Comparison of ENCODE assay signal across 17 cellular contexts in the genomic region with DNA sequence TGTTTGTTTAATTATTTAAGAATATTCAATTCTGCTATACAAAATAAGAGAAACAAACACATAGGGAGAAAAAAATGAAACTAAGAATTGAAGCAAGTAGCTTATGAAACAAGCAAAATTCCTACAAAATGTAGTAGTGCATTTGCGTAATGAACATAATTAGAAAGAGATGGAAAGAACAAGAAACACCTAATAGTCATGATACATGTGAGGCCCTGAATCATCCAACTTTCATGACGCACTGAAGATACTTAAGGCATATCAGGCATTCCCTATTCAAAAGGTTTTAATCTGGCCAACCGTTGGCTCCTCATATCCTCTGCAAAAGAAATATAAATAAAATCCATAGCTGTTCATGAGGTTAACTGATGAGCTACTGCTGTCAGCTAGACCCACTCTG. TPM values are rescaled to one million over a fixed set of nuclear protein-coding genes. Genes with fewer than 3 reads are reported as not detected.
DNase-seq lines count a peak whose midpoint lies in the region; FAIRE-seq and TF ChIP-seq lines count a peak whose summit lies in the region.
"Had no signal": no experiment of that assay in that cellular context is flagged by ENCODE, and none has a peak within 500 bp of the region (broad histone marks: within the 10 kb centered on the region; RNA-seq: fewer than 3 reads in every experiment).

No MANE protein-coding gene starts in this region.

- TF ChIP-seq CTCF in MCF 10A (IDR thresholded peaks at IDR 0.05; ENCODE audit: unreplicated experiment) (no peak), mammary epithelial cell (conservative IDR thresholded peaks at IDR 0.05 in 1 of 2, IDR thresholded peaks at IDR 0.05 in 1 of 2; ENCODE audit: extremely low read depth in 1 of 2, insufficient read depth in 1 of 2, low read depth in 1 of 2, low read length in 2 of 2) (no peak), astrocyte (IDR thresholded peaks at IDR 0.05; ENCODE audit: insufficient read depth, low read depth, low read length) (no peak), fibroblast of the aortic adventitia (IDR thresholded peaks at IDR 0.05; ENCODE audit: insufficient read depth, low read length) (no peak), type B pancreatic cell (conservative IDR thresholded peaks at IDR 0.05) (no peak)

- BruUV-seq in MCF 10A (replicated peaks; lab: Mats Ljungman, UMichigan) = no TSS peak
- BruUV-seq in mammary epithelial cell (replicated peaks; lab: Mats Ljungman, UMichigan) = no TSS peak

- H3K36me3 ChIP-seq in mammary epithelial cell (ENCODE audit: insufficient read depth, low read length) (no peaks in the 10 kb centered on the region), astrocyte (ENCODE audit: insufficient read depth, low read length) (no peaks in the 10 kb centered on the region)

- H3K4me1 Mint-ChIP-seq in MCF 10A (ENCODE audit: insufficient read depth, unreplicated experiment) (peaks cover 41% of the 10 kb centered on the region), astrocyte (ENCODE audit: low read depth, unreplicated experiment) (peaks cover 21% of the 10 kb centered on the region), type B pancreatic cell (ENCODE audit: unreplicated experiment) (peaks cover 22% of the 10 kb centered on the region)

- in situ Hi-C loops in mammary epithelial cell (cut with MboI; ENCODE audit: low sequenced_read_pairs in 2 of 2) = loop anchor here in 1 of 2 donors (10.0 kb wide), 1 partner anchor 100 kb away; a partner anchor contains a TSS

- H3K4me2 ChIP-seq in mammary epithelial cell (ENCODE audit: insufficient read depth, low read depth, low read length) (no peak overlapping the region), astrocyte (ENCODE audit: low read length) (no peak overlapping the region)

- peaks cover 7% of the 10 kb centered on the region for H3K9me3 Mint-ChIP-seq in MCF 10A (ENCODE audit: unreplicated experiment)
- no peaks in the 10 kb centered on the region for H3K9me3 Mint-ChIP-seq in astrocyte (ENCODE audit: unreplicated experiment)
- H3K9me3 Mint-ChIP-seq in type B pancreatic cell = no peaks in the 10 kb centered on the region

- H3K27me3 ChIP-seq in mammary epithelial cell (ENCODE audit: insufficient read depth, low read length) = no peaks in the 10 kb centered on the region
- no peaks in the 10 kb centered on the region for H3K27me3 ChIP-seq in astrocyte (ENCODE audit: insufficient read depth, low read length)

- H3K27ac ChIP-seq in mammary epithelial cell (ENCODE audit: insufficient read depth, low read depth, low read length) = no peak overlapping the region
- no peak overlapping the region for H3K27ac ChIP-seq in astrocyte (ENCODE audit: low read depth, low read length)
- H3K27ac ChIP-seq: 22Rv1, HL-60 had no signal

- DNase-seq in MCF 10A (ENCODE audit: unreplicated experiment) (peak; percentile 60), mammary epithelial cell (no peak), astrocyte (ENCODE audit: low read depth) (peak; percentile 12), fibroblast of the aortic adventitia (ENCODE audit: low read depth) (peak; percentile 65), type B pancreatic cell (ENCODE audit: extremely low spot score, unreplicated experiment) (no peak), medulla oblongata (ENCODE audit: extremely low spot score) (no peak), NCI-H146 (lab: John Stamatoyannopoulos, UW) (no peak), NCI-H1694 (lab: John Stamatoyannopoulos, UW) (no peak)
- DNase-seq: Calu3, GF-D8, GOT3, KG1, NCI-H1092, NCI-H1694 treated with DMSO at 0.1 percent for 48 hours, NCI-H748 treated with DMSO at 0.1 percent for 48 hours had no signal

- H3K79me2 ChIP-seq in mammary epithelial cell (ENCODE audit: insufficient read depth, low read length) (no peaks in the 10 kb centered on the region), astrocyte (ENCODE audit: insufficient read depth, low read length) (no peaks in the 10 kb centered on the region)

- H3K27ac Mint-ChIP-seq in MCF 10A (ENCODE audit: low read depth, unreplicated experiment) (peak overlapping the region; percentile 85), astrocyte (ENCODE audit: unreplicated experiment) (no peak overlapping the region), type B pancreatic cell (no peak overlapping the region)

- H3K4me1 ChIP-seq in mammary epithelial cell (ENCODE audit: insufficient read depth, low read length) = peaks cover 27% of the 10 kb centered on the region
- H3K4me1 ChIP-seq in astrocyte (ENCODE audit: insufficient read depth, low read length) = peaks cover 22% of the 10 kb centered on the region

- CTCF ChIA-PET in MCF 10A (lab: Yijun Ruan, JAX) (interaction anchor here (0.6 to 1.7 kb wide), 4 partner anchors 12 to 123 kb away, joined by 3 to 7 read pairs (median 3); no protein-coding TSS in a partner anchor), mammary epithelial cell (lab: Charles Lee; ENCODE audit: low non-redundant PET) (no interaction called here)

- WGBS in mammary epithelial cell (ENCODE audit: low coverage, missing lambda C conversion rate) = 93% methylated on average over 3 of the region's 3 CpGs

- H2AFZ ChIP-seq in mammary epithelial cell (ENCODE audit: low read depth, low read length) (no peak overlapping the region), astrocyte (ENCODE audit: low read depth, low read length) (no peak overlapping the region)

- POLR2A ChIA-PET in MCF 10A (lab: Yijun Ruan, JAX) = interaction anchor here (0.6 to 8.5 kb wide), 26 partner anchors 9 to 1244 kb away, joined by 3 to 78 read pairs (median 5); a partner anchor contains a TSS

- H3K4me3 ChIP-seq in mammary epithelial cell (replicated peaks in 1 of 3; ENCODE audit: insufficient read depth in 1 of 3, low read depth in 2 of 3, low read length in 3 of 3) = no peak overlapping the region
- H3K4me3 ChIP-seq in astrocyte (ENCODE audit: insufficient read depth, low read depth, low read length) = no peak overlapping the region
- no peak overlapping the region for H3K4me3 ChIP-seq in fibroblast of the aortic adventitia (ENCODE audit: low read depth, low read length)

- H3K9ac ChIP-seq in mammary epithelial cell (ENCODE audit: insufficient read depth, low read length) (no peak overlapping the region), astrocyte (ENCODE audit: low read length) (no peak overlapping the region)

- dilution Hi-C loops in mammary epithelial cell (cut with HindIII; ENCODE audit: low sequenced_read_pairs) = no loop called here

- H3K27me3 Mint-ChIP-seq in MCF 10A (ENCODE audit: insufficient read depth, unreplicated experiment) = no peaks in the 10 kb centered on the region
- no peaks in the 10 kb centered on the region for H3K27me3 Mint-ChIP-seq in astrocyte (ENCODE audit: low read depth, unreplicated experiment)
- H3K27me3 Mint-ChIP-seq in type B pancreatic cell = no peaks in the 10 kb centered on the region

- H3K9me3 ChIP-seq in mammary epithelial cell (replicated peaks; ENCODE audit: insufficient read depth, low read length) (no peaks in the 10 kb centered on the region), astrocyte (ENCODE audit: insufficient read depth, low read depth, low read length) (no peaks in the 10 kb centered on the region)

- intact Hi-C loops in MCF 10A (cut with micrococcal nuclease) (no loop called here), mammary epithelial cell (cut with micrococcal nuclease) (loop anchor here (5.0 kb wide), 1 partner anchor 37 kb away; no protein-coding TSS in a partner anchor)

- H3K36me3 Mint-ChIP-seq in MCF 10A (ENCODE audit: insufficient read depth, unreplicated experiment) = no peaks in the 10 kb centered on the region
- H3K36me3 Mint-ChIP-seq in astrocyte (ENCODE audit: low read depth, unreplicated experiment) = no peaks in the 10 kb centered on the region
- no peaks in the 10 kb centered on the region for H3K36me3 Mint-ChIP-seq in type B pancreatic cell

- no peak overlapping the region for H3K4me3 Mint-ChIP-seq in MCF 10A (ENCODE audit: unreplicated experiment)
- no peak overlapping the region for H3K4me3 Mint-ChIP-seq in astrocyte (ENCODE audit: unreplicated experiment)
- no peak overlapping the region for H3K4me3 Mint-ChIP-seq in type B pancreatic cell

- FAIRE-seq in astrocyte (lab: Jason Lieb, UNC) = no peak

- H4K20me1 ChIP-seq in mammary epithelial cell (ENCODE audit: insufficient read depth, low read length) = no peaks in the 10 kb centered on the region
- no peaks in the 10 kb centered on the region for H4K20me1 ChIP-seq in astrocyte (ENCODE audit: insufficient read depth, low read length)

RNA-seq across cellular contexts. Expression of a gene that starts 14.5 kb away (rescaled TPM):
- total RNA-seq in MCF 10A (2022) = 40.3 and 48.5 TPM in 2 replicates
- total RNA-seq in mammary epithelial cell = 10 to 100 TPM; 41.6 to 43.2 TPM
- 16.0 TPM for polyA plus RNA-seq in mammary epithelial cell
- 87.3 TPM for polyA minus RNA-seq in mammary epithelial cell
- total RNA-seq in astrocyte = 24.2 and 25.4 TPM in 2 replicates
- 34.4 and 52.6 TPM in 2 replicates for total RNA-seq in fibroblast of the aortic adventitia (ENCODE audit: low replicate concordance)
- 32.9 and 39.7 TPM in 2 replicates for total RNA-seq in type B pancreatic cell (ENCODE audit: low replicate concordance)

Comparison
In these comparisons a context has a peak if more than half of its experiments do, and no peak if none do; other contexts are left out.
1. DNase-seq: peak in MCF 10A (single experiment), astrocyte (single experiment) and fibroblast of the aortic adventitia (single experiment); none in mammary epithelial cell (single experiment), type B pancreatic cell (single experiment), medulla oblongata (single experiment), NCI-H146 (single experiment) and NCI-H1694 (single experiment).